In the genomic region with DNA sequence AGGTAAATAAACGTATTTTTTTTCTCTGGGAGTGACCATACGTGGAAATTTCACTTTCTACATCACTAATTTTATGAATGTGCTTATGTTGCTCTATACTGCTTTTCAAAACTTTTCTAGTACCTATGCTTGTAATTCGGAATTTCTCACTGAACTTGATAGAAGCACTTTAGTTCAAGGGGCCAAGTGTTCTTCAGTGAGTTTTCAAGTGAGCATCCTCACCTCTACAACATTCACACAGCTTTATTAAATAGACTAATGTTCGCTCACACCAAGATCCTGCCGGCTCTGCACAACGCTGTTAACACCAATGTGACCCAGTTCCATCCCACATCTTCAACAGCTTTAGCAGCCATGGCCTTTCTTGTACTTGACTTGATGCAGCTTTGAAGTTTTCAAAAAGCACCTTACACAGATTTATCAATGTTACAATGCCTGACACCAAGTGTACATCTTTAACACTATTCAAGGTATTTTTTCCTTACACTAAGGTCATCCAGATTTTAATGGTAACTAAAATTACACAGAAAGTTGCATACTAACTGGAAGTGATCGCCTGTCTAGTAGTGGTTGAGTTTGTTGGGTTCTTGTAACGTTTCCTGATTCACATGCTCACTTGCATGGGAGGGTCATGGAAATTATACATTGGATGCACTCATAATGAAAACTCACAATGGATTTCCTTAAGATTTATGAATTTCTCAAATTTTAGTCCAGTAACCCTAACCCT, we compare ENCODE assay signal across 9 cellular contexts. TPM values are rescaled to one million over a fixed set of nuclear protein-coding genes. Genes with fewer than 3 reads are reported as not detected.
DNase-seq lines count a peak whose midpoint lies in the region; ATAC-seq, FAIRE-seq and TF ChIP-seq lines count a peak whose summit lies in the region.
"Had no signal": no experiment of that assay in that cellular context is flagged by ENCODE, and none has a peak within 500 bp of the region (broad histone marks: within the 10 kb centered on the region; RNA-seq: fewer than 3 reads in every experiment).

No MANE protein-coding gene starts in this region.

- WGBS in endodermal cell (ENCODE audit: insufficient coverage in 1 of 2, insufficient read length in 1 of 2), 2 experiments = 82 to 89% methylated on average over 7 to 8 of the region's 8 CpGs

- H3K9me3 ChIP-seq in Caco-2 (no peaks in the 10 kb centered on the region), OCI-LY3 (ENCODE audit: insufficient read depth, low read length) (no peaks in the 10 kb centered on the region), endodermal cell (ENCODE audit: control insufficient read depth, low read length) (no peaks in the 10 kb centered on the region), mucosa of descending colon (no peaks in the 10 kb centered on the region)

- peak overlapping the region; percentile 61 for H3K27ac Mint-ChIP-seq in Caco-2 (ENCODE audit: unreplicated experiment)
- H3K27ac Mint-ChIP-seq in endodermal cell = peak overlapping the region; percentile 29

- H2AFZ ChIP-seq in OCI-LY3 (ENCODE audit: low read depth, low read length) = no peak overlapping the region

- peaks cover 42% of the 10 kb centered on the region for H4K20me1 ChIP-seq in OCI-LY3 (ENCODE audit: insufficient read depth, low read length)

- no peaks in the 10 kb centered on the region for H3K9me3 Mint-ChIP-seq in Caco-2 (ENCODE audit: unreplicated experiment)
- H3K9me3 Mint-ChIP-seq in endodermal cell = no peaks in the 10 kb centered on the region

- no peak for TF ChIP-seq CTCF in Caco-2 (IDR thresholded peaks at IDR 0.05; ENCODE audit: insufficient read depth in 1 of 2, low read depth in 1 of 2, low read length in 1 of 2, severe bottlenecking in 1 of 2, unreplicated experiment in 1 of 2)
- no peak for TF ChIP-seq CTCF in OCI-LY3 (IDR thresholded peaks at IDR 0.05; ENCODE audit: low read depth, low read length)
- no peak for TF ChIP-seq CTCF in endodermal cell (conservative IDR thresholded peaks at IDR 0.05)
- TF ChIP-seq CTCF in omental fat pad (IDR thresholded peaks at IDR 0.05) = no peak
- TF ChIP-seq CTCF in D721Med (IDR thresholded peaks at IDR 0.05; ENCODE audit: insufficient read depth, missing control alignments) = no peak
- no peak for TF ChIP-seq CTCF in mucosa of descending colon (IDR thresholded peaks at IDR 0.05)

- peaks cover 52% of the 10 kb centered on the region for H3K4me1 Mint-ChIP-seq in Caco-2 (ENCODE audit: low read depth, unreplicated experiment)
- H3K4me1 Mint-ChIP-seq in endodermal cell = peaks cover 25% of the 10 kb centered on the region

- ATAC-seq in omental fat pad (ENCODE audit: low FRiP score) (peak; percentile 6), HG03520 (IDR thresholded peaks at IDR 0.05; ENCODE audit: unreplicated experiment) (no peak), mucosa of descending colon (no peak)

- intact Hi-C loops in Caco-2 (cut with micrococcal nuclease; ENCODE audit: unreplicated experiment) = no loop called here
- intact Hi-C loops in mucosa of descending colon (cut with DNase I, micrococcal nuclease) = no loop called here

- H3K27me3 ChIP-seq in Caco-2 (replicated peaks; ENCODE audit: control insufficient read depth, insufficient read depth, low read length) (no peaks in the 10 kb centered on the region), OCI-LY3 (ENCODE audit: low read depth, low read length) (no peaks in the 10 kb centered on the region), endodermal cell (ENCODE audit: control insufficient read depth, insufficient read depth, low read length, poor library complexity, severe bottlenecking) (no peaks in the 10 kb centered on the region)

- POLR2A ChIA-PET in Caco-2 (lab: Charles Lee) = interaction anchor here (0.6 kb wide), 1 partner anchor 10 kb away, joined by 4 read pairs; no protein-coding TSS in a partner anchor

- peaks cover 68% of the 10 kb centered on the region for H3K36me3 Mint-ChIP-seq in Caco-2 (ENCODE audit: insufficient read depth, unreplicated experiment)
- peaks cover 38% of the 10 kb centered on the region for H3K36me3 Mint-ChIP-seq in endodermal cell (ENCODE audit: low read depth)

- CTCF ChIA-PET in Caco-2 (lab: Charles Lee) = interaction anchor here (0.9 to 1.4 kb wide), 2 partner anchors 10 to 30 kb away, joined by 3 to 4 read pairs; no protein-coding TSS in a partner anchor

- H3K4me3 Mint-ChIP-seq in Caco-2 (ENCODE audit: unreplicated experiment) (peak overlapping the region; percentile 47), endodermal cell (no peak overlapping the region)

- no peak overlapping the region for H3K9ac ChIP-seq in OCI-LY3 (ENCODE audit: low read length)
- H3K9ac ChIP-seq in endodermal cell (ENCODE audit: extremely low read depth, low read length, poor library complexity, severe bottlenecking) = no peak overlapping the region

- H3K36me3 ChIP-seq in Caco-2 (ENCODE audit: control insufficient read depth, insufficient read depth, low read length) = peaks cover 4% of the 10 kb centered on the region
- peaks cover 25% of the 10 kb centered on the region for H3K36me3 ChIP-seq in OCI-LY3 (replicated peaks; ENCODE audit: low read depth, low read length)
- peaks cover 36% of the 10 kb centered on the region for H3K36me3 ChIP-seq in endodermal cell (ENCODE audit: control insufficient read depth, insufficient read depth, low read length)
- no peaks in the 10 kb centered on the region for H3K36me3 ChIP-seq in mucosa of descending colon (ENCODE audit: low read depth)

- H3K4me1 ChIP-seq in Caco-2 (peaks cover 23% of the 10 kb centered on the region), OCI-LY3 (ENCODE audit: low read length) (peaks cover 12% of the 10 kb centered on the region), endodermal cell (ENCODE audit: control insufficient read depth, insufficient read depth, low read length) (no peaks in the 10 kb centered on the region), mucosa of descending colon (ENCODE audit: low read depth) (peaks cover 41% of the 10 kb centered on the region)

- H3K4me3 ChIP-seq in Caco-2 (ENCODE audit: low read depth, low read length) (no peak overlapping the region), OCI-LY3 (ENCODE audit: low read length) (no peak overlapping the region), endodermal cell (ENCODE audit: low read length) (peak overlapping the region; percentile 72), mucosa of descending colon (no peak overlapping the region)

- no peak overlapping the region for H3K4me2 ChIP-seq in OCI-LY3 (ENCODE audit: low read length)

- BruUV-seq in Caco-2 (replicated peaks; lab: Mats Ljungman, UMichigan) = no TSS peak

- FAIRE-seq in D721Med (lab: Jason Lieb, UNC) = no peak

- H3K27ac ChIP-seq in OCI-LY3 (ENCODE audit: low read length) = peak overlapping the region; percentile 30; the same call in 1 of the 2 replicates
- no peak overlapping the region for H3K27ac ChIP-seq in endodermal cell (ENCODE audit: low read depth, low read length)

- peaks cover 4% of the 10 kb centered on the region for H3K27me3 Mint-ChIP-seq in Caco-2 (ENCODE audit: insufficient read depth, unreplicated experiment)
- H3K27me3 Mint-ChIP-seq in endodermal cell (ENCODE audit: insufficient read depth) = no peaks in the 10 kb centered on the region

- H3K79me2 ChIP-seq in OCI-LY3 (ENCODE audit: low read length) = peaks cover 36% of the 10 kb centered on the region

- DNase-seq in Caco-2 = no peak
- DNase-seq in endodermal cell = no peak
- no peak for DNase-seq in omental fat pad (ENCODE audit: low spot score)
- no peak for DNase-seq in D721Med (ENCODE audit: insufficient read length, low spot score)
- no peak for DNase-seq in mucosa of descending colon
- DNase-seq in UCSD-AML1 (lab: John Stamatoyannopoulos, UW; ENCODE audit: unreplicated experiment) = no peak
- DNase-seq: activated effector memory CD4-positive, alpha-beta T cell treated with Interleukin-2 at 50 U/mL for 16 hours had no signal

RNA-seq across cellular contexts. Expression of gene UBC, which starts 4.5 kb away (rescaled TPM):
- 782 and 880 TPM in 2 replicates for total RNA-seq in Caco-2 (2022)
- total RNA-seq in endodermal cell = 100 to 1,000 TPM; 580 to 625 TPM
- 856 TPM for polyA plus RNA-seq in endodermal cell (2013, experiment 1 of 2)
- polyA plus RNA-seq in endodermal cell (2013, experiment 2 of 2) = 866 TPM
- total RNA-seq in omental fat pad = 1,000 to 10,000 TPM; 1,220 to 2,129 (median 1,369) TPM
- total RNA-seq in mucosa of descending colon = 1,000 to 10,000 TPM; 1,242 to 1,563 (median 1,498) TPM

RNA-seq across cellular contexts. Expression of gene SCARB1, which starts 46.3 kb away (rescaled TPM):
- total RNA-seq in Caco-2 (2022) (104 and 106 TPM in 2 replicates), endodermal cell (10 to 100 TPM; 33.0 to 36.2 TPM), omental fat pad (10 to 100 TPM; 24.2 to 79.4 (median 59.4) TPM), mucosa of descending colon (10 to 100 TPM; 23.0 to 55.1 (median 31.2) TPM)
- 26.1 TPM for polyA plus RNA-seq in endodermal cell (2013, experiment 1 of 2)
- polyA plus RNA-seq in endodermal cell (2013, experiment 2 of 2) = 30.2 TPM
